ENCODE assay signal across 13 cellular contexts in the genomic region with DNA sequence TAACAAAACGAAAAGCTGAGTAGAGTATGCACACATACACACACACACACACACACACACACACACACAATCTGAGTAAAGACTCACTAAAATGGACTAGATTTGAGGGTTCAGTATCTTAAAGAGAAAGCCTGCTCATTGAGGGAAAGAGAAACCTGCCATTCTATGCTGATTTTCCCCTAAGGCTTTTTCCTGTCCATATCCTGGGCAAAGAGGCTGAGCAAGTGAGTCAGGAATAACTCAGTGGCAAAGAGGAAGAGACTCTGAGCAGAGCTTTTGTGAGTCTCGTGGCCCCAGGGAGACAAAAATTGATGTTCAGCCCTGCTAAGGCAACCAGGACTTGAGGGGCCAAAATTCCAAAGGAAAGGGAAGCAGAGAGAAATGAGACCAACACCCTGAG. TPM values are rescaled to one million over a fixed set of nuclear protein-coding genes. Genes with fewer than 3 reads are reported as not detected.
A peak's percentile ranks its signal among the peaks of the same experiment; 100 is the strongest.
DNase-seq lines count a peak whose midpoint lies in the region; ATAC-seq, FAIRE-seq and TF ChIP-seq lines count a peak whose summit lies in the region.
"Had no signal": no experiment of that assay in that cellular context is flagged by ENCODE, and none has a peak within 500 bp of the region (broad histone marks: within the 10 kb centered on the region; RNA-seq: fewer than 3 reads in every experiment).

No MANE protein-coding gene starts in this region.

- no peaks in the 10 kb centered on the region for H3K36me3 ChIP-seq in testis (ENCODE audit: low read depth, missing control alignments)

- WGBS in testis, 2 donors, result 73 to 82% methylated on average over 2 of the region's 2 CpGs

- H3K27ac ChIP-seq in AG04450 (ENCODE audit: low read depth, low read length) (peak overlapping the region; percentile 52), testis (no peak overlapping the region)
- H3K27ac ChIP-seq: HL-60, psoas muscle had no signal

- H3K27me3 ChIP-seq in AG04450 (ENCODE audit: control insufficient read depth, insufficient read depth, low read length) (no peaks in the 10 kb centered on the region), testis (no peaks in the 10 kb centered on the region)

- TF ChIP-seq CTCF in AG04450 (IDR thresholded peaks at IDR 0.05; ENCODE audit: low read depth, low read length) (no peak), astrocyte of the spinal cord (IDR thresholded peaks at IDR 0.05; ENCODE audit: low read depth, low read length) (no peak), testis (IDR thresholded peaks at IDR 0.05) (no peak)

- no peaks in the 10 kb centered on the region for H3K4me1 ChIP-seq in testis
- H3K4me1 ChIP-seq: psoas muscle had no signal

- in situ Hi-C loops in astrocyte of the spinal cord (cut with HindIII; ENCODE audit: low sequenced_read_pairs), result no loop called here

- intact Hi-C loops in testis (cut with DNase I; ENCODE audit: low total_unique reads), result no loop called here

- POLR2A ChIA-PET in AG04450 (lab: Yijun Ruan, JAX), result no interaction called here

- H3K4me3 ChIP-seq in AG04450 (ENCODE audit: low read depth, low read length), result no peak overlapping the region
- no peak overlapping the region for H3K4me3 ChIP-seq in astrocyte of the spinal cord (ENCODE audit: low read depth, low read length)
- no peak overlapping the region for H3K4me3 ChIP-seq in testis
- H3K4me3 ChIP-seq: psoas muscle had no signal

- DNase-seq in AG04450 (ENCODE audit: low read depth, low spot score) (no peak), HTR-8/SVneo (ENCODE audit: insufficient read length, low spot score) (peak; percentile 15), astrocyte of the spinal cord (ENCODE audit: low read depth, low spot score) (peak; percentile 45), glomerular visceral epithelial cell (ENCODE audit: extremely low spot score) (peak; percentile 39), DMS114 treated with DMSO at 0.1 percent for 48 hours (lab: John Stamatoyannopoulos, UW; ENCODE audit: unreplicated experiment) (no peak), testis (no peak)
- DNase-seq: activated CD4-positive, alpha-beta memory T cell treated with anti-CD3 and anti-CD28 coated beads, Interleukin-2, amount 10 ng/mL, durations not matched to agents 7 days and 5 days; NCI-H446 treated with DMSO at 0.1 percent for 48 hours; psoas muscle; stimulated activated CD4-positive, alpha-beta T cell treated with anti-CD3 and anti-CD28 coated beads, Interleukin-1b, Interleukin-23, amount 100 ng/mL, for 48 hours had no signal

- no peak for ATAC-seq in HG03439 (IDR thresholded peaks at IDR 0.05; ENCODE audit: unreplicated experiment)
- ATAC-seq in GM19452 (IDR thresholded peaks at IDR 0.05; ENCODE audit: unreplicated experiment), result no peak
- ATAC-seq: psoas muscle had no signal

- TF ChIP-seq POLR2A in testis (IDR thresholded peaks at IDR 0.05), result no peak

- no peak for FAIRE-seq in HTR-8/SVneo (lab: Jason Lieb, UNC)

- peaks cover 4% of the 10 kb centered on the region; the same call in 1 of the 2 replicates for H3K9me3 ChIP-seq in AG04450 (ENCODE audit: control insufficient read depth, insufficient read depth, low read length)
- H3K9me3 ChIP-seq in testis, result no peaks in the 10 kb centered on the region
- H3K9me3 ChIP-seq: psoas muscle had no signal

- CTCF ChIA-PET in AG04450 (lab: Charles Lee), result interaction anchor here (0.6 kb wide), 1 partner anchor 119 kb away, joined by 4 read pairs; no protein-coding TSS in a partner anchor

RNA-seq across cellular contexts. Expression of a gene that starts 37.3 kb away (rescaled TPM):
- polyA plus RNA-seq in AG04450 (2011; rRNA removed) (20.9 and 23.5 TPM in 2 replicates), testis (ENCODE audit: insufficient read depth, low read depth, low replicate concordance) (11.1 TPM)
- 45.7 and 46.1 TPM in 2 replicates for polyA minus RNA-seq in AG04450 (2011; rRNA and poly(A)+ RNA removed)
- 10 to 100 TPM; 24.3 to 28.7 TPM for total RNA-seq in testis

Comparison
In these comparisons a context has a peak if more than half of its experiments do, and no peak if none do; other contexts are left out.
1. DNase-seq: peak in HTR-8/SVneo (single experiment), astrocyte of the spinal cord (single experiment) and glomerular visceral epithelial cell (single experiment); none in AG04450 (single experiment), DMS114 treated with DMSO at 0.1 percent for 48 hours (single experiment) and testis (single experiment).